28 cellular contexts compared by ENCODE assay signal in genomic region chr16:81415757-81416156, GRCh38. TPM values are rescaled to one million over a fixed set of nuclear protein-coding genes. Genes with fewer than 3 reads are reported as not detected.
A peak's percentile ranks its signal among the peaks of the same experiment; 100 is the strongest.
DNase-seq lines count a peak whose midpoint lies in the region; ATAC-seq and TF ChIP-seq lines count a peak whose summit lies in the region.
"Had no signal": no experiment of that assay in that cellular context is flagged by ENCODE, and none has a peak within 500 bp of the region (broad histone marks: within the 10 kb centered on the region; RNA-seq: fewer than 3 reads in every experiment).

No MANE protein-coding gene starts in this region.

- DNase-seq in G401 (ENCODE audit: low spot score): peak; percentile 34
- peak; percentile 23 for DNase-seq in NCI-H2227 treated with DMSO at 0.1 percent for 48 hours (lab: John Stamatoyannopoulos, UW)
- peak in 7 of 10 donors; percentile 24 to 58 (median 51) for DNase-seq in dorsolateral prefrontal cortex
- no peak for DNase-seq in activated naive CD4-positive, alpha-beta T cell treated with anti-CD3 and anti-CD28 coated beads, Interleukin-2, amount 50 U/mL, for 72 hours (ENCODE audit: low spot score in 2 of 2)
- no peak for DNase-seq in NCI-H446 treated with DMSO at 0.1 percent for 48 hours (lab: John Stamatoyannopoulos, UW)
- DNase-seq in uterus: no peak
- DNase-seq: activated effector memory CD4-positive, alpha-beta T cell treated with Interleukin-2 at 50 U/mL for 16 hours; activated naive CD8-positive, alpha-beta T cell treated with anti-CD3 and anti-CD28 coated beads, Interleukin-2, amount 10 ng/mL, durations not matched to agents 7 days and 5 days; CD8-positive, alpha-beta T cell; central memory CD4-positive, alpha-beta T cell; dermis blood vessel endothelial cell; DMS 273 treated with DMSO at 0.1 percent for 48 hours; KG1; left ventricle myocardium superior; MM.1S; NCI-H1694; NCI-H2171 treated with DMSO at 0.1 percent for 48 hours; stimulated activated naive CD8-positive, alpha-beta T cell treated with anti-CD3 and anti-CD28 coated beads, Interleukin-15, Interleukin-2, amounts not matched to agents 100 U/mL and 50 U/mL, for 24 hours; thyroid gland had no signal

- H3K27ac Mint-ChIP-seq in activated naive CD4-positive, alpha-beta T cell treated with anti-CD3 and anti-CD28 coated beads, Interleukin-2, amount 50 U/mL, for 72 hours: no peak overlapping the region
- H3K27ac Mint-ChIP-seq: activated naive CD8-positive, alpha-beta T cell treated with anti-CD3 and anti-CD28 coated beads, Interleukin-2, amount 10 ng/mL, durations not matched to agents 7 days and 5 days; B cell; CD8-positive, alpha-beta T cell had no signal

- TF ChIP-seq RAD21 in neural cell (conservative IDR thresholded peaks at IDR 0.05): peak; percentile 42

- H3K9ac ChIP-seq in neural cell (ENCODE audit: low read length): peak overlapping the region; percentile 53

- no peaks in the 10 kb centered on the region for H3K9me2 ChIP-seq in neural cell (ENCODE audit: insufficient read depth, low read length)

- intact Hi-C loops in dorsolateral prefrontal cortex (cut with DNase I): no loop called here
- intact Hi-C loops in uterus (cut with DNase I; ENCODE audit: low total_unique reads): no loop called here

- TF ChIP-seq POLR2A in uterus (IDR thresholded peaks at IDR 0.05): no peak

- no peak overlapping the region for H3K27ac ChIP-seq in dorsolateral prefrontal cortex
- H3K27ac ChIP-seq in neural cell (ENCODE audit: low read length): peak overlapping the region; percentile 59
- no peak overlapping the region for H3K27ac ChIP-seq in uterus
- H3K27ac ChIP-seq: ascending aorta, RWPE1, SK-N-MC, skin epidermis, thyroid gland had no signal

- no peaks in the 10 kb centered on the region for H4K20me1 ChIP-seq in neural cell (ENCODE audit: insufficient read depth)

- peak overlapping the region; percentile 19 for H3K4me2 ChIP-seq in neural cell (ENCODE audit: low read length)

- no peaks in the 10 kb centered on the region for H3K36me3 Mint-ChIP-seq in activated naive CD4-positive, alpha-beta T cell treated with anti-CD3 and anti-CD28 coated beads, Interleukin-2, amount 50 U/mL, for 72 hours
- H3K36me3 Mint-ChIP-seq: activated naive CD8-positive, alpha-beta T cell treated with anti-CD3 and anti-CD28 coated beads, Interleukin-2, amount 10 ng/mL, durations not matched to agents 7 days and 5 days; CD8-positive, alpha-beta T cell had no signal

- H3K9me3 ChIP-seq in neural cell (ENCODE audit: low read length): no peaks in the 10 kb centered on the region
- no peaks in the 10 kb centered on the region for H3K9me3 ChIP-seq in uterus
- H3K9me3 ChIP-seq: A549, ascending aorta, thyroid gland had no signal

- no peaks in the 10 kb centered on the region for H3K9me3 Mint-ChIP-seq in activated naive CD4-positive, alpha-beta T cell treated with anti-CD3 and anti-CD28 coated beads, Interleukin-2, amount 50 U/mL, for 72 hours
- H3K9me3 Mint-ChIP-seq: activated naive CD8-positive, alpha-beta T cell treated with anti-CD3 and anti-CD28 coated beads, Interleukin-2, amount 10 ng/mL, durations not matched to agents 7 days and 5 days; CD8-positive, alpha-beta T cell had no signal

- H3K36me3 ChIP-seq in neural cell (ENCODE audit: insufficient read depth, low read length) (no peaks in the 10 kb centered on the region), uterus (no peaks in the 10 kb centered on the region)
- H3K36me3 ChIP-seq: ascending aorta, thyroid gland had no signal

- TF ChIP-seq EP300 in neural cell (conservative IDR thresholded peaks at IDR 0.05; ENCODE audit: poor library complexity, severe bottlenecking): peak; percentile 32

- ATAC-seq in activated naive CD4-positive, alpha-beta T cell treated with anti-CD3 and anti-CD28 coated beads, Interleukin-2, amount 50 U/mL, for 72 hours: no peak
- ATAC-seq in GM18858 (IDR thresholded peaks at IDR 0.05; ENCODE audit: unreplicated experiment): no peak
- ATAC-seq: CD8-positive, alpha-beta T cell; HCT116; left ventricle myocardium superior; stimulated activated naive CD8-positive, alpha-beta T cell treated with anti-CD3 and anti-CD28 coated beads, Interleukin-15, Interleukin-2, amounts not matched to agents 100 U/mL and 50 U/mL, for 24 hours had no signal

- H2AFZ ChIP-seq in neural cell (ENCODE audit: low read depth, low read length): no peak overlapping the region

- peak overlapping the region in 5 of 59 donors; percentile 9 to 23 (median 13) for H3K4me3 ChIP-seq in dorsolateral prefrontal cortex
- peak overlapping the region; percentile 45 for H3K4me3 ChIP-seq in neural cell (ENCODE audit: low read length)
- H3K4me3 ChIP-seq in uterus: no peak overlapping the region
- H3K4me3 ChIP-seq: A549, ascending aorta, SK-N-MC, skin epidermis, thyroid gland had no signal

- no peaks in the 10 kb centered on the region for H3F3A ChIP-seq in neural cell (ENCODE audit: insufficient read depth, low read length, poor library complexity, severe bottlenecking)

- H3K27me3 ChIP-seq in dorsolateral prefrontal cortex (no peaks in the 10 kb centered on the region), neural cell (ENCODE audit: insufficient read depth, low read depth, low read length) (no peaks in the 10 kb centered on the region), uterus (no peaks in the 10 kb centered on the region)
- H3K27me3 ChIP-seq: ascending aorta, thyroid gland had no signal

- H3K4me1 ChIP-seq in uterus: no peaks in the 10 kb centered on the region
- H3K4me1 ChIP-seq: ascending aorta had no signal

- TF ChIP-seq CTCF in dorsolateral prefrontal cortex (IDR thresholded peaks at IDR 0.05 in 54 of 56, conservative IDR thresholded peaks at IDR 0.05 in 2 of 56; ENCODE audit: low read depth in 1 of 56, partially characterized antibody in 56 of 56) (no peak), neural cell (IDR thresholded peaks at IDR 0.05; ENCODE audit: poor library complexity, severe bottlenecking) (no peak), uterus (IDR thresholded peaks at IDR 0.05) (no peak)

- no peaks in the 10 kb centered on the region for H3K79me2 ChIP-seq in neural cell (replicated peaks; ENCODE audit: insufficient read depth, low read length)

- in situ Hi-C loops in G401 (cut with HindIII; ENCODE audit: low sequenced_read_pairs): no loop called here

TF ChIP-seq in neural cell, 6 proteins besides CTCF, POLR2A, EP300 and RAD21:
- TF ChIP-seq EZH2 (IDR thresholded peaks at IDR 0.05; ENCODE audit: borderline replicate concordance, insufficient read depth, low read length, poor library complexity, severe bottlenecking): no peak
- TF ChIP-seq POLR2AphosphoS5 (IDR thresholded peaks at IDR 0.05): peak; percentile 52

RNA-seq across cellular contexts. Expression of gene CMIP, which starts 28.9 kb away (rescaled TPM):
- 4.6 and 8.6 TPM in 2 replicates for total RNA-seq in G401 (2014; rRNA removed; shearing (Covaris generic))
- total RNA-seq in dorsolateral prefrontal cortex (100 to 1,000 TPM; 104 to 216 (median 159) TPM), uterus (100 to 1,000 TPM in 1 of 4 donors, 10 to 100 TPM in 3; 16.7 to 104 (median 43.6) TPM)
- polyA plus RNA-seq in neural cell: 15.1 and 20.0 TPM in 2 replicates
- 56.0 and 73.2 TPM in 2 replicates for polyA minus RNA-seq in neural cell
- total RNA-seq in activated naive CD4-positive, alpha-beta T cell treated with anti-CD3 and anti-CD28 coated beads, Interleukin-2, amount 50 U/mL, for 72 hours: 10 to 100 TPM; 35.5 to 51.5 TPM

Comparison
In these comparisons a context has a peak if more than half of its experiments do, and no peak if none do; other contexts are left out.
1. DNase-seq: peak in G401 (single experiment), NCI-H2227 treated with DMSO at 0.1 percent for 48 hours (single experiment) and dorsolateral prefrontal cortex (7 of 10); none in activated naive CD4-positive, alpha-beta T cell treated with anti-CD3 and anti-CD28 coated beads, Interleukin-2, amount 50 U/mL, for 72 hours (0 of 2), NCI-H446 treated with DMSO at 0.1 percent for 48 hours (single experiment) and uterus (0 of 2).